ENCODE assay signal across 11 cellular contexts in genomic region chr7:802500-803242, GRCh38. TPM values are rescaled to one million over a fixed set of nuclear protein-coding genes. Genes with fewer than 3 reads are reported as not detected.
DNase-seq lines count a peak whose midpoint lies in the region; ATAC-seq and TF ChIP-seq lines count a peak whose summit lies in the region.
"Had no signal": no experiment of that assay in that cellular context is flagged by ENCODE, and none has a peak within 500 bp of the region (broad histone marks: within the 10 kb centered on the region; RNA-seq: fewer than 3 reads in every experiment).

No MANE protein-coding gene starts in this region.

- no peak for DNase-seq in GM23248
- no peak for DNase-seq in ascending aorta (ENCODE audit: low spot score in 2 of 2)
- DNase-seq in NCI-H1417 treated with DMSO at 0.1 percent for 48 hours (lab: John Stamatoyannopoulos, UW), result no peak
- no peak for DNase-seq in stimulated activated naive CD4-positive, alpha-beta T cell treated with Interleukin-2 at 50 U/mL for 16 hours (lab: John Stamatoyannopoulos, UW)
- DNase-seq in activated T-cell treated with anti-CD3 and anti-CD28 coated beads, Interleukin-2, amount 50 U/mL, for 1 hour, result no peak
- DNase-seq: CD4-positive, alpha-beta memory T cell; naive thymus-derived CD8-positive, alpha-beta T cell had no signal

- no peaks in the 10 kb centered on the region for H3K79me2 ChIP-seq in GM23248 (ENCODE audit: insufficient read depth)

- intact Hi-C loops in ascending aorta (cut with DNase I), result no loop called here

- no peaks in the 10 kb centered on the region for H3K27me3 ChIP-seq in GM23248 (replicated peaks; ENCODE audit: insufficient read depth)
- H3K27me3 ChIP-seq in ascending aorta, result no peaks in the 10 kb centered on the region
- no peaks in the 10 kb centered on the region for H3K27me3 ChIP-seq in mucosa of stomach (ENCODE audit: control insufficient read depth, insufficient read depth, low read length)
- H3K27me3 ChIP-seq in subcutaneous abdominal adipose tissue (ENCODE audit: control insufficient read depth in 5 of 5, insufficient read depth in 4 of 5, low read length in 5 of 5), result no peaks in the 10 kb centered on the region

- H3F3A ChIP-seq in GM23248 (ENCODE audit: insufficient read depth), result no peaks in the 10 kb centered on the region

- no peak overlapping the region for H3K27ac ChIP-seq in GM23248
- H3K27ac ChIP-seq in ascending aorta, result peak overlapping the region; percentile 88 to 91
- H3K27ac ChIP-seq in subcutaneous abdominal adipose tissue (ENCODE audit: low read depth, low read length), result peak overlapping the region; percentile 75

- H3K9me2 ChIP-seq in GM23248 (ENCODE audit: insufficient read depth), result no peaks in the 10 kb centered on the region

- ATAC-seq in GM18867 (IDR thresholded peaks at IDR 0.05; ENCODE audit: unreplicated experiment), result no peak
- ATAC-seq: activated T-helper 17 cell treated with anti-CD3 and anti-CD28 coated beads, Interleukin-2, amount 50 U/mL, for 72 hours; naive thymus-derived CD8-positive, alpha-beta T cell had no signal

- 78 to 81% methylated on average over 14 to 18 of the region's 18 CpGs for WGBS in GM23248 (ENCODE audit: low coverage in 1 of 2, low lambda C conversion rate in 2 of 2, missing lambda C conversion rate in 2 of 2), 2 experiments

- no peak overlapping the region for H3K4me2 ChIP-seq in GM23248 (ENCODE audit: unreplicated experiment)

- H3K36me3 ChIP-seq in GM23248 (ENCODE audit: low read depth) (no peaks in the 10 kb centered on the region), ascending aorta (no peaks in the 10 kb centered on the region), mucosa of stomach (ENCODE audit: control insufficient read depth, insufficient read depth, low read length) (no peaks in the 10 kb centered on the region), subcutaneous abdominal adipose tissue (ENCODE audit: control insufficient read depth in 5 of 5, insufficient read depth in 5 of 5, low read length in 5 of 5) (no peaks in the 10 kb centered on the region)

- H2AFZ ChIP-seq in GM23248, result peak overlapping the region; percentile 74

- H4K20me1 ChIP-seq in GM23248 (ENCODE audit: insufficient read depth), result no peaks in the 10 kb centered on the region

- H3K9me3 ChIP-seq in GM23248 (ENCODE audit: low read depth) (no peaks in the 10 kb centered on the region), ascending aorta (no peaks in the 10 kb centered on the region), mucosa of stomach (ENCODE audit: control insufficient read depth, low read length) (no peaks in the 10 kb centered on the region), subcutaneous abdominal adipose tissue (ENCODE audit: control insufficient read depth in 5 of 5, low read length in 5 of 5) (no peaks in the 10 kb centered on the region)

- no peak for TF ChIP-seq CTCF in ascending aorta (IDR thresholded peaks at IDR 0.05)

- H3K9ac ChIP-seq in GM23248 (peak overlapping the region; percentile 46; the same call in 1 of the 2 replicates), mucosa of stomach (ENCODE audit: low read length) (peak overlapping the region; percentile 15), subcutaneous abdominal adipose tissue (ENCODE audit: low read length in 5 of 5) (peak overlapping the region in 3 of 5 donors; percentile 16 to 48 (median 35))

- H3K4me1 ChIP-seq in GM23248 (ENCODE audit: insufficient read depth) (no peaks in the 10 kb centered on the region), ascending aorta (peaks cover 30 to 42% of the 10 kb centered on the region in 2 donors), mucosa of stomach (ENCODE audit: control insufficient read depth, insufficient read depth, low read length) (peaks cover 20% of the 10 kb centered on the region), subcutaneous abdominal adipose tissue (ENCODE audit: control insufficient read depth in 5 of 5, insufficient read depth in 5 of 5, low read length in 5 of 5) (peaks cover 1 to 26% (median 22%) of the 10 kb centered on the region in 5 donors)

- in situ Hi-C loops in GM23248 (cut with MboI), result no loop called here

- no peak overlapping the region for H3K4me3 ChIP-seq in GM23248
- peak overlapping the region in 1 of 2 donors; percentile 49 for H3K4me3 ChIP-seq in ascending aorta
- H3K4me3 ChIP-seq in mucosa of stomach (ENCODE audit: low read length), result no peak overlapping the region
- peak overlapping the region in 1 of 5 donors; percentile 31 for H3K4me3 ChIP-seq in subcutaneous abdominal adipose tissue (ENCODE audit: low read depth in 1 of 5, low read length in 5 of 5)

RNA-seq across cellular contexts. Expression of gene SUN1, which starts 29.6 kb away (rescaled TPM):
- 104 and 110 TPM in 2 replicates for total RNA-seq in GM23248 (2014; rRNA removed; shearing (Covaris generic))
- polyA plus RNA-seq in GM23248 (2016; fragmentation: Nextera tagmentation; extraction: Ambion mirVana), result 65.6 and 74.0 TPM in 2 replicates
- total RNA-seq in ascending aorta, result 186 TPM
